Comparison of ENCODE assay signal across 1 cellular context in genomic region chr1:58764294-58764978, GRCh38.
TF ChIP-seq lines count a peak whose summit lies in the region.

No MANE protein-coding gene starts in this region.

TF ChIP-seq in endothelial cell of umbilical vein, 7 proteins besides CTCF, POLR2A, EP300 and RAD21 (continued from another document):
- TF ChIP-seq, protein P1, sequence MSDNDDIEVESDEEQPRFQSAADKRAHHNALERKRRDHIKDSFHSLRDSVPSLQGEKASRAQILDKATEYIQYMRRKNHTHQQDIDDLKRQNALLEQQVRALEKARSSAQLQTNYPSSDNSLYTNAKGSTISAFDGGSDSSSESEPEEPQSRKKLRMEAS (IDR thresholded peaks at IDR 0.05; ENCODE audit: insufficient read depth, insufficient read length): no peak
- TF ChIP-seq EZH2 (IDR thresholded peaks at IDR 0.05; ENCODE audit: borderline replicate concordance, low read depth, low read length, severe bottlenecking) (no peak), FOS (IDR thresholded peaks at IDR 0.05; ENCODE audit: borderline replicate concordance, insufficient read depth, low read length) (peak; percentile 68), MYC (IDR thresholded peaks at IDR 0.05; ENCODE audit: low read depth, low read length) (no peak)
